14 cellular contexts compared by ENCODE assay signal in the genomic region with DNA sequence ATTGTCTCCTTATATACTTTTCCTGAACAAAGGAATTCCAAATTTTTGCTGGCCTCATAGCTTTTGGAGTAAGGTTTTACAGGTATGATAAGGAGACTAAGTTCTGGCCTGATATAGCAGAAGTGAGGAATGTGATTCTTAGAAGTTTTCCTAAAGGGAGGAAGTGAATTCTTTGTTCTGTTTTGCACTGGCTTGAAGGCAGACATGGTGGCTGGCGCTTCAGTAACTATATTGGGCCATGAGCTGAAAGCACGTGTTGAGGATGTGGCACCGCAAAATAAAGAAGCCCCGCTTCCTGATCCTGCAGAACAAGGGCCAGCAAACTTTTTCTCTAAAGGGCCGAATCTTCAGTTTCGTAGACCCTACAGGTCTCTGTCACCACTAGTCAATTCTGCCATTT.
"Had no signal": no experiment of that assay in that cellular context is flagged by ENCODE, and none has a peak within 500 bp of the region (broad histone marks: within the 10 kb centered on the region; RNA-seq: fewer than 3 reads in every experiment).

No MANE protein-coding gene starts in this region.

- H3K27me3 ChIP-seq: gastroesophageal sphincter, pancreas, sigmoid colon, spleen, thyroid gland had no signal

- FAIRE-seq: pancreas had no signal

- H3K36me3 Mint-ChIP-seq: activated naive CD8-positive, alpha-beta T cell; naive thymus-derived CD8-positive, alpha-beta T cell had no signal

- H3K27me3 Mint-ChIP-seq: activated naive CD8-positive, alpha-beta T cell had no signal

- H3K36me3 ChIP-seq: gastroesophageal sphincter, pancreas, sigmoid colon, spleen, thyroid gland had no signal

- ATAC-seq: esophagus mucosa; gastroesophageal sphincter; naive thymus-derived CD8-positive, alpha-beta T cell had no signal

- DNase-seq: activated CD4-positive, alpha-beta T cell treated with anti-CD3 and anti-CD28 coated beads, Interleukin-2, amount 50 U/mL, for 4 hours; activated CD4-positive, CD25-positive, alpha-beta regulatory T cell treated with anti-CD3 and anti-CD28 coated beads, Interleukin-2, amount 50 U/mL, for 72 hours; effector CD4-positive, alpha-beta T cell; naive thymus-derived CD8-positive, alpha-beta T cell; sigmoid colon; spleen; stimulated activated naive CD4-positive, alpha-beta T cell; T-helper 2 cell; thyroid gland had no signal

- H3K4me3 Mint-ChIP-seq: activated naive CD8-positive, alpha-beta T cell; naive thymus-derived CD8-positive, alpha-beta T cell had no signal

- H3K4me3 ChIP-seq: gastroesophageal sphincter, pancreas, sigmoid colon, spleen, thyroid gland had no signal

- H3K27ac Mint-ChIP-seq: activated naive CD8-positive, alpha-beta T cell; naive thymus-derived CD8-positive, alpha-beta T cell had no signal

- H3K9me3 ChIP-seq: gastroesophageal sphincter, pancreas, sigmoid colon, spleen, thyroid gland had no signal

- H3K9me3 Mint-ChIP-seq: naive thymus-derived CD8-positive, alpha-beta T cell had no signal

- H3K27ac ChIP-seq: gastroesophageal sphincter, pancreas, sigmoid colon, thyroid gland, VCaP had no signal
